Comparison of ENCODE assay signal across 17 cellular contexts in the genomic region with DNA sequence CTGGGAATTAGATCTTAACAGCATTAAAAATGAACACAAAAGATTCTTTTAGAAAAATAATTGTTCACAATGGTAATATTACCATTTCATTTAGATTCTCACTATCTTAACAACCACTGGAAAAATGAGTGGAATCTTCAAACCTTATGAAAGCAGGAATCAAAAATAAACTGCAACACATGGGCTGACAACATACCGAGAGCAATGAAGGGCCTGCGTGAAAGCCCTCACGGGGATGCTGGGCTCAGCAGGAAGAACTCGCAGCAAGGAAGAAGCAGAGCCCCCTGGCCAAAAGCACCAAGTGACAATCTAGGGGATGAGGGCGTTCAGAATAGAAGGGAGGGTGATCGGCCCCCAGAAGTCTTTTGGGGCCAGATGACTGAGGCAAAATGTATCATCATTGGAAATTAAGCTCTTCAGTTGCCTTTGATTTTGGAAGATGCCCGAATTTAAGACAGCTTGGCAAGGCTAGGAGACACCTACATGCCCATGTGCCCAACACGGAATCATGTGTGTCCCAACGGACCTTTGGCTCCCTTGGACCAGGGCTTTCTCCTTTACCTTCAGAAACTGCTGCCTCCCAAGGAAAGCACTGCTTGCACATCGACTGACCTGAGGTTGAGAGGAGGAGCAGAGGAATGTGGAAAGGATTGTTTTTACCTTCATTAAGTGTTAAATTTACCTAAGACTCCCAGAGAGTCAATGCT.
A peak's percentile ranks its signal among the peaks of the same experiment; 100 is the strongest.
DNase-seq lines count a peak whose midpoint lies in the region; TF ChIP-seq lines count a peak whose summit lies in the region.
"Had no signal": no experiment of that assay in that cellular context is flagged by ENCODE, and none has a peak within 500 bp of the region (broad histone marks: within the 10 kb centered on the region; RNA-seq: fewer than 3 reads in every experiment).

No MANE protein-coding gene starts in this region.

- H3K4me2 ChIP-seq in GM23248 (ENCODE audit: unreplicated experiment) (peak overlapping the region; percentile 46), hepatocyte (peak overlapping the region; percentile 17)

- peaks cover 30% of the 10 kb centered on the region for H3K79me2 ChIP-seq in GM23248 (ENCODE audit: insufficient read depth)
- H3K79me2 ChIP-seq in hepatocyte: peaks cover 7% of the 10 kb centered on the region

- H3K36me3 ChIP-seq in GM23248 (ENCODE audit: low read depth) (no peaks in the 10 kb centered on the region), adrenal gland (replicated peaks in 1 of 2) (peaks cover 0 to 4% of the 10 kb centered on the region in 2 donors), hepatocyte (replicated peaks; ENCODE audit: insufficient read depth, low read depth) (no peaks in the 10 kb centered on the region), stomach (no peaks in the 10 kb centered on the region)

- intact Hi-C loops in adrenal gland (cut with DNase I) (no loop called here), stomach (cut with DNase I; ENCODE audit: low total_unique reads) (no loop called here)

- peaks cover 44% of the 10 kb centered on the region for H3F3A ChIP-seq in GM23248 (ENCODE audit: insufficient read depth)

- H3K9me3 ChIP-seq in GM23248 (ENCODE audit: low read depth): no peaks in the 10 kb centered on the region
- no peaks in the 10 kb centered on the region for H3K9me3 ChIP-seq in adrenal gland (replicated peaks in 1 of 3)
- no peaks in the 10 kb centered on the region for H3K9me3 ChIP-seq in hepatocyte (ENCODE audit: low read depth)
- H3K9me3 ChIP-seq in stomach: no peaks in the 10 kb centered on the region

- no peak for DNase-seq in GM23248
- DNase-seq in adrenal gland: no peak
- DNase-seq in hepatocyte (ENCODE audit: low spot score): no peak
- no peak for DNase-seq in stomach
- DNase-seq in anterior cingulate cortex (lab: John Stamatoyannopoulos, UW): no peak
- no peak for DNase-seq in NCI-H510A treated with DMSO at 0.1 percent for 48 hours (lab: John Stamatoyannopoulos, UW)
- no peak for DNase-seq in nucleus accumbens (lab: John Stamatoyannopoulos, UW)
- no peak for DNase-seq in NCI-H2081 (lab: John Stamatoyannopoulos, UW)
- DNase-seq: activated CD4-positive, CD25-positive, alpha-beta regulatory T cell treated with anti-CD3 and anti-CD28 coated beads, Interleukin-2, amount 50 U/mL, for 72 hours; activated CD8-positive, alpha-beta memory T cell treated with anti-CD3 and anti-CD28 coated beads, Interleukin-2, amount 50 U/mL, for 4 hours; activated naive CD4-positive, alpha-beta T cell treated with anti-CD3 and anti-CD28 coated beads for 36 hours; cerebellar nuclear complex; DMS153; left colon; naive thymus-derived CD4-positive, alpha-beta T cell; NCI-H187; stimulated activated CD4-positive, alpha-beta T cell treated with anti-CD3 and anti-CD28 coated beads, Interleukin-4, amount 100 ng/mL, for 24 hours had no signal

- WGBS in GM23248 (ENCODE audit: low coverage in 1 of 2, low lambda C conversion rate in 2 of 2, missing lambda C conversion rate in 2 of 2), 2 experiments: 45 to 53% methylated on average over 10 of the region's 10 CpGs
- 75 to 89% (median 84%) methylated on average over 10 of the region's 10 CpGs for WGBS in adrenal gland, 4 donors
- WGBS in hepatocyte (ENCODE audit: low lambda C conversion rate, missing lambda C conversion rate): 72% methylated on average over 10 of the region's 10 CpGs
- WGBS in stomach, 5 donors: 68 to 90% (median 84%) methylated on average over 10 of the region's 10 CpGs

- H3K27ac ChIP-seq in GM23248 (peak overlapping the region; percentile 77), adrenal gland (peak overlapping the region in 3 of 5 donors; percentile 11 to 41 (median 41)), hepatocyte (peak overlapping the region; percentile 87), stomach (peak overlapping the region in 4 of 5 donors; percentile 12 to 61 (median 36))

- H2AFZ ChIP-seq in GM23248: no peak overlapping the region
- H2AFZ ChIP-seq in hepatocyte: no peak overlapping the region

- H3K4me3 ChIP-seq in GM23248: peak overlapping the region; percentile 15; the same call in 1 of the 2 replicates
- H3K4me3 ChIP-seq in adrenal gland: no peak overlapping the region
- H3K4me3 ChIP-seq in hepatocyte: no peak overlapping the region
- no peak overlapping the region for H3K4me3 ChIP-seq in stomach

- H3K27me3 ChIP-seq in GM23248 (replicated peaks; ENCODE audit: insufficient read depth): no peaks in the 10 kb centered on the region
- no peaks in the 10 kb centered on the region for H3K27me3 ChIP-seq in adrenal gland
- H3K27me3 ChIP-seq in hepatocyte: no peaks in the 10 kb centered on the region
- H3K27me3 ChIP-seq in stomach: no peaks in the 10 kb centered on the region

- TF ChIP-seq EP300 in stomach (IDR thresholded peaks at IDR 0.05): no peak

- in situ Hi-C loops in GM23248 (cut with MboI): no loop called here

- TF ChIP-seq POLR2A in adrenal gland (IDR thresholded peaks at IDR 0.05) (no peak), stomach (IDR thresholded peaks at IDR 0.05) (no peak)

- H3K4me1 ChIP-seq in GM23248 (ENCODE audit: insufficient read depth) (peaks cover 34% of the 10 kb centered on the region), adrenal gland (replicated peaks in 1 of 2) (peaks cover 11 to 75% of the 10 kb centered on the region in 2 donors), hepatocyte (ENCODE audit: insufficient read depth) (peaks cover 41% of the 10 kb centered on the region), stomach (peaks cover 6 to 64% (median 34%) of the 10 kb centered on the region in 4 donors)

- TF ChIP-seq CTCF in adrenal gland (IDR thresholded peaks at IDR 0.05) (no peak), hepatocyte (IDR thresholded peaks at IDR 0.05; ENCODE audit: poor library complexity) (no peak), stomach (IDR thresholded peaks at IDR 0.05) (no peak)

- H3K9me2 ChIP-seq in GM23248 (ENCODE audit: insufficient read depth) (no peaks in the 10 kb centered on the region), hepatocyte (replicated peaks; ENCODE audit: insufficient read depth) (no peaks in the 10 kb centered on the region)

- peak overlapping the region; percentile 65 for H3K9ac ChIP-seq in GM23248

- no peaks in the 10 kb centered on the region for H4K20me1 ChIP-seq in GM23248 (ENCODE audit: insufficient read depth)
- no peaks in the 10 kb centered on the region for H4K20me1 ChIP-seq in hepatocyte (ENCODE audit: insufficient read depth, poor library complexity, severe bottlenecking)

Comparison
In these comparisons a context has a peak if more than half of its experiments do, and no peak if none do; other contexts are left out.
1. H3K27ac ChIP-seq: peak in every context shown above with its lines; median percentile 87 in hepatocyte; 77 in GM23248; 41 in adrenal gland; 36 in stomach.